In the genomic region with DNA sequence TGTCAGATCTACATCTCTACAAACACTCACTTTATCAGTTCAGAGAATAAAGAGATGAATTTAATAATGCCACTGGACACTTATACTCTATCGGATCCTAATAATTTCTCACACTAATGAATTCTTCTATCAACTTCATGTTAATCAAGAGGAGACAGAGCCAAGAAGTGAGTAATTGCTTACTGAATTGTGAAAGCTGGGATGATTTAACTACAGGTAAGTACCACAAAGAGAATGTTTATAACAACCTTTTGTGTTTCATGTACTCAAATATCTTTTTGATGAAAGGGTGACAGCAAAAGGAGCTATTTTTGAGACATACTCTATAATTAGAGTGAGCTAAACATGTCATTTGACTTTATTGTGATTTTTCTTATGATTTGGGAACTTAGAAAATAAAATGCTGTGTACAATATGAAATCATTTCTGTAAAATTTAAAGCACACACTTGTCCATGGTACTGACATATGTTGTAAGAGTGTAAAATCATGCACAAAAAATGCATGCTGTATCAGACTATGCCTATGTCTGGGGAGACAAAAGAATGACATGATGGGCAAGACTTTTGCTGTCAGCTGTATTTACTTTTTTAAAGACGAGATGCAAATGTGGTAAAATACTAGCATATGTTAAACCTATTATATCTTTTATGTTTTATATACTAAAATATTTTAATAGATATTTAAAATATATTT, we compare ENCODE assay signal across 28 cellular contexts.
"Had no signal": no experiment of that assay in that cellular context is flagged by ENCODE, and none has a peak within 500 bp of the region (broad histone marks: within the 10 kb centered on the region; RNA-seq: fewer than 3 reads in every experiment).

No MANE protein-coding gene starts in this region.

- ATAC-seq: activated CD4-positive, alpha-beta T cell treated with anti-CD3 and anti-CD28 coated beads for 36 hours; activated CD8-positive, alpha-beta memory T cell treated with anti-CD3 and anti-CD28 coated beads, Interleukin-2, amount 10 ng/mL, durations not matched to agents 7 days and 5 days; activated CD8-positive, alpha-beta T cell treated with anti-CD3 and anti-CD28 coated beads, Interleukin-2, amount 10 ng/mL, durations not matched to agents 7 days and 5 days; activated naive CD4-positive, alpha-beta T cell treated with anti-CD3 and anti-CD28 coated beads, Interleukin-2, amount 50 U/mL, for 72 hours; activated T-cell treated with anti-CD3 and anti-CD28 coated beads, Interleukin-2, amount 50 U/mL, for 72 hours; body of pancreas; natural killer cell; stimulated activated memory B cell treated with anti-CD40 and anti-IgM and Interleukin-4, amounts not matched to agents 10 μg/mL and 1 μg/mL and 100 μg/mL, for 72 hours; stimulated activated naive CD8-positive, alpha-beta T cell treated with anti-CD3 and anti-CD28 coated beads, Interleukin-15, amount 100 ng/mL, for 72 hours had no signal

- DNase-seq: activated CD4-positive, alpha-beta T cell treated with anti-CD3 and anti-CD28 coated beads for 36 hours; activated CD4-positive, CD25-positive, alpha-beta regulatory T cell; activated CD8-positive, alpha-beta memory T cell treated with anti-CD3 and anti-CD28 coated beads, Interleukin-2, amount 10 ng/mL, durations not matched to agents 7 days and 5 days; activated CD8-positive, alpha-beta T cell treated with anti-CD3 and anti-CD28 coated beads, Interleukin-2, amount 10 ng/mL, durations not matched to agents 7 days and 5 days; activated naive CD4-positive, alpha-beta T cell; activated T-cell treated with anti-CD3 and anti-CD28 coated beads, Interleukin-2, amount 50 U/mL, for 72 hours; aorta; body of pancreas; cerebellar nuclear complex; dorsolateral prefrontal cortex; effector memory CD4-positive, alpha-beta T cell; foreskin melanocyte; glutamatergic neuron; islet precursor cell; left ventricle myocardium inferior; mesendoderm; natural killer cell; occipital lobe; psoas muscle; sigmoid colon; stimulated activated CD4-positive, alpha-beta T cell treated with anti-CD3 and anti-CD28 coated beads, Interleukin-1b, Interleukin-23, amount 100 ng/mL, for 48 hours; stimulated activated CD4-positive, alpha-beta T cell treated with anti-CD3 and anti-CD28 coated beads, Interleukin-4, amount 100 ng/mL, for 4 hours; stimulated activated CD8-positive, alpha-beta memory T cell treated with anti-CD3 and anti-CD28 coated beads, Interleukin-4, amount 100 ng/mL, for 48 hours; stimulated activated naive CD8-positive, alpha-beta T cell treated with anti-CD3 and anti-CD28 coated beads, Interleukin-15, amount 100 ng/mL, for 72 hours; substantia nigra; uterus had no signal
